In genomic region chr4:175459571-175459970, GRCh38 we compare ENCODE assay signal across 19 cellular contexts.
"Had no signal": no experiment of that assay in that cellular context is flagged by ENCODE, and none has a peak within 500 bp of the region (broad histone marks: within the 10 kb centered on the region; RNA-seq: fewer than 3 reads in every experiment).

No MANE protein-coding gene starts in this region.

- H3K27me3 Mint-ChIP-seq: activated naive CD8-positive, alpha-beta T cell treated with anti-CD3 and anti-CD28 coated beads for 36 hours; progenitor cell of endocrine pancreas; stimulated activated naive B cell treated with anti-CD40 and anti-IgM and Interleukin-4, amounts not matched to agents 10 μg/mL and 1 μg/mL and 100 μg/mL, for 72 hours had no signal

- H3K36me3 Mint-ChIP-seq: activated naive CD8-positive, alpha-beta T cell treated with anti-CD3 and anti-CD28 coated beads for 36 hours; natural killer cell; stimulated activated naive B cell treated with anti-CD40 and anti-IgM and Interleukin-4, amounts not matched to agents 10 μg/mL and 1 μg/mL and 100 μg/mL, for 72 hours had no signal

- H3K27ac Mint-ChIP-seq: activated naive CD8-positive, alpha-beta T cell treated with anti-CD3 and anti-CD28 coated beads for 36 hours; activated T-helper 1 cell treated with anti-CD3 and anti-CD28 coated beads, Interleukin-12 subunit alpha, Interleukin-12 subunit beta, Interleukin-2, Interleukin-4 antibody, amounts not matched to agents 30 ng/mL and 10 ng/mL and 1 ng/mL, durations not matched to agents 14 hours and 24 hours and 36 hours; natural killer cell; progenitor cell of endocrine pancreas; stimulated activated naive B cell treated with anti-CD40 and anti-IgM and Interleukin-4, amounts not matched to agents 10 μg/mL and 1 μg/mL and 100 μg/mL, for 72 hours had no signal

- H3K4me1 Mint-ChIP-seq: activated naive CD8-positive, alpha-beta T cell treated with anti-CD3 and anti-CD28 coated beads for 36 hours; natural killer cell; stimulated activated naive B cell treated with anti-CD40 and anti-IgM and Interleukin-4, amounts not matched to agents 10 μg/mL and 1 μg/mL and 100 μg/mL, for 72 hours had no signal

- H3K27me3 ChIP-seq: esophagus muscularis mucosa, foreskin keratinocyte, neutrophil, right atrium auricular region, thyroid gland had no signal

- H3K4me3 ChIP-seq: esophagus muscularis mucosa, left ventricle myocardium inferior, mucosa of descending colon, right atrium auricular region, skin epidermis, thyroid gland had no signal

- ATAC-seq: foreskin keratinocyte; mucosa of descending colon; natural killer cell; stimulated activated naive B cell treated with anti-CD40 and anti-IgM and Interleukin-4, amounts not matched to agents 10 μg/mL and 1 μg/mL and 100 μg/mL, for 72 hours had no signal

- H3K36me3 ChIP-seq: esophagus muscularis mucosa, left ventricle myocardium inferior, neutrophil, right atrium auricular region, thyroid gland had no signal

- H3K9me3 Mint-ChIP-seq: activated naive CD8-positive, alpha-beta T cell treated with anti-CD3 and anti-CD28 coated beads for 36 hours; activated T-helper 1 cell treated with anti-CD3 and anti-CD28 coated beads, Interleukin-12 subunit alpha, Interleukin-12 subunit beta, Interleukin-2, Interleukin-4 antibody, amounts not matched to agents 30 ng/mL and 10 ng/mL and 1 ng/mL, durations not matched to agents 14 hours and 24 hours and 36 hours; stimulated activated naive B cell treated with anti-CD40 and anti-IgM and Interleukin-4, amounts not matched to agents 10 μg/mL and 1 μg/mL and 100 μg/mL, for 72 hours had no signal

- DNase-seq: activated CD4-positive, alpha-beta T cell treated with anti-CD3 and anti-CD28 coated beads, Interleukin-2, amount 50 U/mL, for 1 hour; activated CD8-positive, alpha-beta memory T cell treated with anti-CD3 and anti-CD28 coated beads for 24 hours; activated naive CD8-positive, alpha-beta T cell treated with anti-CD3 and anti-CD28 coated beads for 36 hours; foreskin keratinocyte; glutamatergic neuron; hypothalamus; left ventricle myocardium inferior; mucosa of descending colon; natural killer cell; stimulated activated CD4-positive, alpha-beta T cell treated with anti-CD3 and anti-CD28 coated beads, Interleukin-15, amount 100 ng/mL, for 24 hours; stimulated activated CD4-positive, alpha-beta T cell treated with anti-CD3 and anti-CD28 coated beads, Interleukin-4, amount 100 ng/mL, for 1 hour; stimulated activated naive B cell treated with anti-CD40 and anti-IgM and Interleukin-4, amounts not matched to agents 10 μg/mL and 1 μg/mL and 100 μg/mL, for 72 hours; thyroid gland had no signal

- H3K4me3 Mint-ChIP-seq: activated naive CD8-positive, alpha-beta T cell treated with anti-CD3 and anti-CD28 coated beads for 36 hours; activated T-helper 1 cell treated with anti-CD3 and anti-CD28 coated beads, Interleukin-12 subunit alpha, Interleukin-12 subunit beta, Interleukin-2, Interleukin-4 antibody, amounts not matched to agents 30 ng/mL and 10 ng/mL and 1 ng/mL, durations not matched to agents 14 hours and 24 hours and 36 hours; natural killer cell; stimulated activated naive B cell treated with anti-CD40 and anti-IgM and Interleukin-4, amounts not matched to agents 10 μg/mL and 1 μg/mL and 100 μg/mL, for 72 hours had no signal
